ENCODE assay signal across 8 cellular contexts in the genomic region with DNA sequence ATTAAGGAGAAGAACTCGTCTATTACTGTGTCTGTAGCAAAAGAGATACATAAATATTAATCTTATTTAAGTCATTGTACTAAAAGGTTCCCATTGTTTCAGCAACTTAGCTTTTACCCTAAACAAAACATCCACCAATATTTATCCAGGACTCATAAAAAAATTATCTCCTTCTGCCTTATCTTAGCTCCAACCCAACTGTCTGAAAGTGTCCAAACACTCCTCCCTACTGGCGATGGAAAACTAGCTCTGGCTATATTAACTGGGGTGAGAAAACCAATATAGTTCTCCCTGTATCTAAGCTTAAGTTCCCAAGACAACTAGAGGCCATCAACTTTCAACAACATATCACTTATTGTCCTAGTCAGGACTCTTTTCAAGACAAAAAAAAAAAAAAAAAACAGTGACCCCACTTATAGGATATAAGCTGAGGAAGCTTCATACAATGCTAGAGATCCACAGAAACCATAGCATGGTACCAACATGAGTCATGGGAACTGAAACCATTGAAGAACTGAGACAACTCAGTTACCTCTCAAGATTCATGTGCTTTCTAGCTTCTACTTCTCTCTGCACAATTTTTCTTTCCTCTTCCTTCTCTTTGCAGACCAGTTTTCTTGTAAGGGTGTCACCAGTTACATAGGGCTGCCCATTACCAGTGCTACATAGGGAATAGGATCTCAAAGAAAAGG.
DNase-seq lines count a peak whose midpoint lies in the region; ATAC-seq and TF ChIP-seq lines count a peak whose summit lies in the region.

No MANE protein-coding gene starts in this region.

- H3K9me3 ChIP-seq in body of pancreas (no peaks in the 10 kb centered on the region), heart left ventricle (no peaks in the 10 kb centered on the region)

- H3K4me1 ChIP-seq in body of pancreas (no peaks in the 10 kb centered on the region), heart left ventricle (peaks cover 0 to 27% (median 0%) of the 10 kb centered on the region in 12 donors)

- intact Hi-C loops in body of pancreas (cut with DNase I) = no loop called here
- intact Hi-C loops in heart left ventricle (cut with DNase I) = no loop called here

- WGBS in body of pancreas, 2 donors = 54 to 65% methylated on average over 2 of the region's 2 CpGs
- 77 to 83% (median 80%) methylated on average over 2 of the region's 2 CpGs for WGBS in heart left ventricle, 4 donors

- H3K36me3 ChIP-seq in body of pancreas (replicated peaks in 1 of 2; ENCODE audit: insufficient read depth in 1 of 2, low read depth in 2 of 2) = no peaks in the 10 kb centered on the region
- H3K36me3 ChIP-seq in heart left ventricle = no peaks in the 10 kb centered on the region

- in situ Hi-C loops in ACHN (cut with HindIII; ENCODE audit: low pct_ligation_motif_present, low pct_unique_long_range_greater_than_20kb, low sequenced_read_pairs) = no loop called here

- H3K27ac ChIP-seq in body of pancreas = no peak overlapping the region
- H3K27ac ChIP-seq in heart left ventricle = no peak overlapping the region

- TF ChIP-seq CTCF in body of pancreas (IDR thresholded peaks at IDR 0.05) (no peak), heart left ventricle (IDR thresholded peaks at IDR 0.05) (no peak)

- TF ChIP-seq POLR2A in body of pancreas (IDR thresholded peaks at IDR 0.05) (no peak), heart left ventricle (IDR thresholded peaks at IDR 0.05) (no peak)

- ATAC-seq in GM19043 (IDR thresholded peaks at IDR 0.05; ENCODE audit: low read depth, unreplicated experiment) = peak; percentile 84
- ATAC-seq in HG02943 (IDR thresholded peaks at IDR 0.05; ENCODE audit: low read depth, unreplicated experiment) = peak; percentile 85
- no peak for ATAC-seq in body of pancreas
- no peak for ATAC-seq in heart left ventricle

- H3K27me3 ChIP-seq in body of pancreas (no peaks in the 10 kb centered on the region), heart left ventricle (no peaks in the 10 kb centered on the region)

- DNase-seq in EH (ENCODE audit: low read depth) (peak; percentile 49), OCI-M1 (lab: John Stamatoyannopoulos, UW) (peak; percentile 51), ACHN (no peak), NCI-H2171 treated with DMSO at 0.1 percent for 48 hours (lab: John Stamatoyannopoulos, UW) (no peak), body of pancreas (no peak), heart left ventricle (no peak)

- H3K4me3 ChIP-seq in body of pancreas (no peak overlapping the region), heart left ventricle (no peak overlapping the region)

Comparison
In these comparisons a context has a peak if more than half of its experiments do, and no peak if none do; other contexts are left out.
1. DNase-seq: peak in EH (single experiment) and OCI-M1 (single experiment); none in ACHN (single experiment), NCI-H2171 treated with DMSO at 0.1 percent for 48 hours (single experiment), body of pancreas (0 of 4) and heart left ventricle (0 of 5).
2. ATAC-seq: peak in GM19043 (single experiment) and HG02943 (single experiment); none in body of pancreas (single experiment) and heart left ventricle (0 of 4).